ENCODE assay signal across 8 cellular contexts in the genomic region with DNA sequence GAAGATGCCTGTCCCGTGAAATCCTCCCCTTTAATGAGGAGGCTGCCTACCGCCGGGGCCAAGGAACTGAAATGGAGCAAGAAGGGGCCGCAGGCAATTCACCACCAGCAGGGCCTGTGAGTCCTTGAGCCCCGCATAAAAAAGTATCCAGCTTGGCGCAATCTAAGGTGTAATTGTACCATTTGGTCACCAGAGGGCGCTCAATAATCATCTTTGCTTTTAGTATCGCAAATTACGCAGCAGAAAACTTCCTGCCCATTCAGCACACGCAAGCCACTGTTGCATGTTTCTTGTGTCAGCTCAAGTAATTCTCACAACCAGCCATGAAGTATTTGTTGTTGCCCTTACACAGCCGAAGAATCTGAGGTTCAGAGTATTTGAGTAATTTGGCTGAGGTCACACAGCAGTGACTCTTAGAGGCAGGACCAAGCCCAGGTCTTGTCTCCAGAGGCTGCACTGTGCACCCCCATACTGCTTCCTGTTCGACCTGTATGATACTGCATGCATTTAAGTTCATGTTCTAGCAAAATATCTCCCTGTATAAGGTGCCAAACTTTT. TPM values are rescaled to one million over a fixed set of nuclear protein-coding genes. Genes with fewer than 3 reads are reported as not detected.
DNase-seq lines count a peak whose midpoint lies in the region; ATAC-seq and TF ChIP-seq lines count a peak whose summit lies in the region.

No MANE protein-coding gene starts in this region.

- intact Hi-C loops in left colon (cut with DNase I, micrococcal nuclease) = no loop called here

- peak; percentile 90 for DNase-seq in DMS 273 (lab: John Stamatoyannopoulos, UW; ENCODE audit: unreplicated experiment)
- peak; percentile 66 for DNase-seq in NCI-H345 (lab: John Stamatoyannopoulos, UW)
- DNase-seq in WTC11 (ENCODE audit: low spot score) = peak; percentile 67
- peak; percentile 87 for DNase-seq in cerebellar cortex (ENCODE audit: low spot score)
- DNase-seq in left colon = peak; percentile 41 to 50
- DNase-seq in stimulated activated CD4-positive, alpha-beta T cell treated with anti-CD3 and anti-CD28 coated beads, Interleukin-2, amount 100 ng/mL, for 48 hours = peak; percentile 56 to 60

- POLR2A ChIA-PET in WTC11 (lab: Charles Lee) = no interaction called here

- H3K27me3 Mint-ChIP-seq in WTC11 (ENCODE audit: low read depth) = peaks cover 42% of the 10 kb centered on the region

- peaks cover 2% of the 10 kb centered on the region; the same call in 1 of the 2 replicates for H3K36me3 Mint-ChIP-seq in WTC11

- no peak overlapping the region for H3K27ac Mint-ChIP-seq in WTC11

- H3K9me3 Mint-ChIP-seq in WTC11 = peaks cover 6% of the 10 kb centered on the region; the same call in 1 of the 2 replicates

- CTCF ChIA-PET in WTC11 (lab: Charles Lee) = interaction anchor here (0.6 to 2.7 kb wide), 37 partner anchors 10 to 1475 kb away, joined by 3 to 31 read pairs (median 4); partner anchors contain the start of gene DYNC1H1

- ATAC-seq in HG02981 (IDR thresholded peaks at IDR 0.05; ENCODE audit: unreplicated experiment) = peak; percentile 49
- ATAC-seq in WTC11 = peak; percentile 71
- ATAC-seq in left colon = peak; percentile 57
- ATAC-seq in HG03045 (IDR thresholded peaks at IDR 0.05; ENCODE audit: unreplicated experiment) = no peak

- H3K4me3 Mint-ChIP-seq in WTC11 = no peak overlapping the region

- H3K4me1 Mint-ChIP-seq in WTC11 = peaks cover 29% of the 10 kb centered on the region

- TF ChIP-seq CTCF in WTC11 (IDR thresholded peaks at IDR 0.05) = peak; percentile 94

TF ChIP-seq in WTC11, 78 proteins besides CTCF, POLR2A, EP300 and RAD21:
- TF ChIP-seq KAT7 (CRISPR knock-in tag; IDR thresholded peaks at IDR 0.05; ENCODE audit: borderline replicate concordance) = no peak
- TF ChIP-seq NR2C2 (CRISPR knock-in tag; IDR thresholded peaks at IDR 0.05) = no peak
- TF ChIP-seq TEAD4 (CRISPR knock-in tag; IDR thresholded peaks at IDR 0.05) = no peak
- TF ChIP-seq ATF1 (CRISPR knock-in tag; IDR thresholded peaks at IDR 0.05) = no peak
- TF ChIP-seq EMX1 (CRISPR knock-in tag; IDR thresholded peaks at IDR 0.05) = no peak
- TF ChIP-seq, protein P1, sequence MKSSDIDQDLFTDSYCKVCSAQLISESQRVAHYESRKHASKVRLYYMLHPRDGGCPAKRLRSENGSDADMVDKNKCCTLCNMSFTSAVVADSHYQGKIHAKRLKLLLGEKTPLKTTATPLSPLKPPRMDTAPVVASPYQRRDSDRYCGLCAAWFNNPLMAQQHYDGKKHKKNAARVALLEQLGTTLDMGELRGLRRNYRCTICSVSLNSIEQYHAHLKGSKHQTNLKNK (CRISPR knock-in tag; IDR thresholded peaks at IDR 0.05) = no peak
- no peak for TF ChIP-seq GTF2I (CRISPR knock-in tag; conservative IDR thresholded peaks at IDR 0.05)
- no peak for TF ChIP-seq JAZF1 (CRISPR knock-in tag; IDR thresholded peaks at IDR 0.05)

RNA-seq across cellular contexts. Expression of gene PPP2R5C, which starts 54.1 kb away (rescaled TPM):
- 89.9 to 105 TPM (median 99.9 TPM) in 3 replicates for total RNA-seq in WTC11 (2021)
- 100 to 1,000 TPM; 139 to 144 TPM for total RNA-seq in left colon
